Comparison of ENCODE assay signal across 27 cellular contexts in genomic region chr5:105670586-105670985, GRCh38.
"Had no signal": no experiment of that assay in that cellular context is flagged by ENCODE, and none has a peak within 500 bp of the region (broad histone marks: within the 10 kb centered on the region; RNA-seq: fewer than 3 reads in every experiment).

No MANE protein-coding gene starts in this region.

- H3K27ac ChIP-seq: brain microvascular endothelial cell, KMS-11, Peyer's patch had no signal

- H3K4me3 Mint-ChIP-seq: activated CD8-positive, alpha-beta T cell treated with anti-CD3 and anti-CD28 coated beads, Interleukin-2, amount 10 ng/mL, durations not matched to agents 7 days and 5 days; activated naive CD8-positive, alpha-beta T cell treated with anti-CD3 and anti-CD28 coated beads, Interleukin-2, amount 50 U/mL, for 24 hours; activated T-helper 1 cell treated with anti-CD3 and anti-CD28 coated beads, Interleukin-12 subunit alpha, Interleukin-12 subunit beta, Interleukin-2, Interleukin-4 antibody, amounts not matched to agents 30 ng/mL and 10 ng/mL and 1 ng/mL, durations not matched to agents 14 hours and 24 hours and 36 hours; T-helper 17 cell; WTC11 had no signal

- DNase-seq: activated CD4-positive, alpha-beta T cell treated with anti-CD3 and anti-CD28 coated beads for 48 hours; activated CD4-positive, alpha-beta T cell treated with anti-CD3 and anti-CD28 coated beads, Interleukin-2, amount 50 U/mL, for 4 hours; activated CD4-positive, CD25-positive, alpha-beta regulatory T cell treated with anti-CD3 and anti-CD28 coated beads, Interleukin-2, amount 50 U/mL, for 72 hours; activated CD8-positive, alpha-beta memory T cell treated with anti-CD3 and anti-CD28 coated beads, Interleukin-2, amount 50 U/mL, for 48 hours; activated CD8-positive, alpha-beta T cell treated with anti-CD3 and anti-CD28 coated beads, Interleukin-2, amount 10 ng/mL, durations not matched to agents 7 days and 5 days; activated effector memory CD4-positive, alpha-beta T cell treated with anti-CD3 and anti-CD28 coated beads, Interleukin-2, amount 50 U/mL, for 16 hours; activated naive CD4-positive, alpha-beta T cell treated with Interleukin-2 at 50 U/mL for 16 hours; activated naive CD8-positive, alpha-beta T cell treated with anti-CD3 and anti-CD28 coated beads, Interleukin-2, amount 50 U/mL, for 24 hours; activated T-cell treated with anti-CD3 and anti-CD28 coated beads, Interleukin-2, amount 50 U/mL, for 1 hour; amygdala; brain microvascular endothelial cell; caudate nucleus; MM.1S; NCI-H1105; NCI-H1436; NCI-H1694 treated with DMSO at 0.1 percent for 48 hours; NCI-H2029 treated with DMSO at 0.1 percent for 48 hours; NCI-H510A treated with DMSO at 0.1 percent for 48 hours; NCI-H69; Peyer's patch; SHP77 treated with DMSO at 0.1 percent for 48 hours; T-helper 17 cell; T-helper 9 cell had no signal

- H3K4me3 ChIP-seq: Peyer's patch had no signal

- H3K4me2 ChIP-seq: KMS-11 had no signal

- H3K36me3 Mint-ChIP-seq: activated naive CD4-positive, alpha-beta T cell treated with anti-CD3 and anti-CD28 coated beads, Interleukin-2, amount 50 U/mL, for 72 hours; WTC11 had no signal

- H3K4me1 Mint-ChIP-seq: activated naive CD8-positive, alpha-beta T cell treated with anti-CD3 and anti-CD28 coated beads, Interleukin-2, amount 50 U/mL, for 24 hours; T-helper 17 cell; WTC11 had no signal

- H3K36me3 ChIP-seq: brain microvascular endothelial cell, Peyer's patch had no signal

- H3K4me1 ChIP-seq: Peyer's patch had no signal

- H3K27ac Mint-ChIP-seq: activated CD8-positive, alpha-beta T cell treated with anti-CD3 and anti-CD28 coated beads, Interleukin-2, amount 10 ng/mL, durations not matched to agents 7 days and 5 days; activated naive CD4-positive, alpha-beta T cell treated with anti-CD3 and anti-CD28 coated beads, Interleukin-2, amount 50 U/mL, for 72 hours; activated naive CD8-positive, alpha-beta T cell treated with anti-CD3 and anti-CD28 coated beads, Interleukin-2, amount 50 U/mL, for 24 hours; activated T-helper 1 cell treated with anti-CD3 and anti-CD28 coated beads, Interleukin-12 subunit alpha, Interleukin-12 subunit beta, Interleukin-2, Interleukin-4 antibody, amounts not matched to agents 30 ng/mL and 10 ng/mL and 1 ng/mL, durations not matched to agents 14 hours and 24 hours and 36 hours; T-helper 17 cell; WTC11 had no signal

- H3K9me3 ChIP-seq: Peyer's patch had no signal

- H3K27me3 Mint-ChIP-seq: activated naive CD8-positive, alpha-beta T cell treated with anti-CD3 and anti-CD28 coated beads, Interleukin-2, amount 50 U/mL, for 24 hours; T-helper 17 cell had no signal

- H3K27me3 ChIP-seq: brain microvascular endothelial cell, Peyer's patch had no signal

- ATAC-seq: activated CD8-positive, alpha-beta T cell treated with anti-CD3 and anti-CD28 coated beads, Interleukin-2, amount 10 ng/mL, durations not matched to agents 7 days and 5 days; activated naive CD4-positive, alpha-beta T cell treated with anti-CD3 and anti-CD28 coated beads, Interleukin-2, amount 50 U/mL, for 72 hours; activated naive CD8-positive, alpha-beta T cell treated with anti-CD3 and anti-CD28 coated beads, Interleukin-2, amount 50 U/mL, for 24 hours; T-helper 17 cell; WTC11 had no signal
